In the genomic region with DNA sequence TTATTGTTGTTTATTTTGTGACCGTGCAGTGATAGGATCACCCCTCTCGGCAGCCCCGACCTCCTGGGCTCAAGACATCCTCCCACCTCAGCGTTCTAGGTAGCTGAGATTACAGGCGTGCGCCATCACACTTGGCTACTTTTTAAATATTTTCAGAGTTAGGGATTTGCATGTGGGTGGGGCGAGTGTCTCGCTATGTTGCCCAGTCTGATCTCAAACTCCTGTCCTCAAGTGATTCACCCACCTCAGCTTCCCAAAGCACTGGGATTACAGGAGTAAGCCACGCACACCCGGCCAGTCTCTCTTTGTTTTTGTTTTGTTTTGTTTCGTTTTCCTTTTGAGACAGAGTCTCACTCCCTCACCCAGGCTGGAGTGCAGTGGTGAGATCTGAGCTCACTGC, we compare ENCODE assay signal across 1 cellular context.
TF ChIP-seq lines count a peak whose summit lies in the region.

No MANE protein-coding gene starts in this region.

TF ChIP-seq in GM23338, 12 proteins besides CTCF, POLR2A, EP300 and RAD21 (continued from another document):
- no peak for TF ChIP-seq ZNF462 (CRISPR knock-in tag; IDR thresholded peaks at IDR 0.05)
- TF ChIP-seq ZNF114 (CRISPR knock-in tag; IDR thresholded peaks at IDR 0.05): no peak
- TF ChIP-seq JUNB (IDR thresholded peaks at IDR 0.05; ENCODE audit: unreplicated experiment): no peak
- TF ChIP-seq, protein P1, sequence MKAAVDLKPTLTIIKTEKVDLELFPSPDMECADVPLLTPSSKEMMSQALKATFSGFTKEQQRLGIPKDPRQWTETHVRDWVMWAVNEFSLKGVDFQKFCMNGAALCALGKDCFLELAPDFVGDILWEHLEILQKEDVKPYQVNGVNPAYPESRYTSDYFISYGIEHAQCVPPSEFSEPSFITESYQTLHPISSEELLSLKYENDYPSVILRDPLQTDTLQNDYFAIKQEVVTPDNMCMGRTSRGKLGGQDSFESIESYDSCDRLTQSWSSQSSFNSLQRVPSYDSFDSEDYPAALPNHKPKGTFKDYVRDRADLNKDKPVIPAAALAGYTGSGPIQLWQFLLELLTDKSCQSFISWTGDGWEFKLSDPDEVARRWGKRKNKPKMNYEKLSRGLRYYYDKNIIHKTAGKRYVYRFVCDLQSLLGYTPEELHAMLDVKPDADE (IDR thresholded peaks at IDR 0.05): no peak
- TF ChIP-seq, protein P2, sequence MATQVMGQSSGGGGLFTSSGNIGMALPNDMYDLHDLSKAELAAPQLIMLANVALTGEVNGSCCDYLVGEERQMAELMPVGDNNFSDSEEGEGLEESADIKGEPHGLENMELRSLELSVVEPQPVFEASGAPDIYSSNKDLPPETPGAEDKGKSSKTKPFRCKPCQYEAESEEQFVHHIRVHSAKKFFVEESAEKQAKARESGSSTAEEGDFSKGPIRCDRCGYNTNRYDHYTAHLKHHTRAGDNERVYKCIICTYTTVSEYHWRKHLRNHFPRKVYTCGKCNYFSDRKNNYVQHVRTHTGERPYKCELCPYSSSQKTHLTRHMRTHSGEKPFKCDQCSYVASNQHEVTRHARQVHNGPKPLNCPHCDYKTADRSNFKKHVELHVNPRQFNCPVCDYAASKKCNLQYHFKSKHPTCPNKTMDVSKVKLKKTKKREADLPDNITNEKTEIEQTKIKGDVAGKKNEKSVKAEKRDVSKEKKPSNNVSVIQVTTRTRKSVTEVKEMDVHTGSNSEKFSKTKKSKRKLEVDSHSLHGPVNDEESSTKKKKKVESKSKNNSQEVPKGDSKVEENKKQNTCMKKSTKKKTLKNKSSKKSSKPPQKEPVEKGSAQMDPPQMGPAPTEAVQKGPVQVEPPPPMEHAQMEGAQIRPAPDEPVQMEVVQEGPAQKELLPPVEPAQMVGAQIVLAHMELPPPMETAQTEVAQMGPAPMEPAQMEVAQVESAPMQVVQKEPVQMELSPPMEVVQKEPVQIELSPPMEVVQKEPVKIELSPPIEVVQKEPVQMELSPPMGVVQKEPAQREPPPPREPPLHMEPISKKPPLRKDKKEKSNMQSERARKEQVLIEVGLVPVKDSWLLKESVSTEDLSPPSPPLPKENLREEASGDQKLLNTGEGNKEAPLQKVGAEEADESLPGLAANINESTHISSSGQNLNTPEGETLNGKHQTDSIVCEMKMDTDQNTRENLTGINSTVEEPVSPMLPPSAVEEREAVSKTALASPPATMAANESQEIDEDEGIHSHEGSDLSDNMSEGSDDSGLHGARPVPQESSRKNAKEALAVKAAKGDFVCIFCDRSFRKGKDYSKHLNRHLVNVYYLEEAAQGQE (IDR thresholded peaks at IDR 0.05; ENCODE audit: unreplicated experiment): no peak
- TF ChIP-seq EZH2phosphoT487 (IDR thresholded peaks at IDR 0.05; ENCODE audit: unreplicated experiment): no peak
- no peak for TF ChIP-seq CREB1 (CRISPR knock-in tag; IDR thresholded peaks at IDR 0.05; ENCODE audit: low read depth)
- TF ChIP-seq NANOG (IDR thresholded peaks at IDR 0.05; ENCODE audit: borderline replicate concordance): no peak
- no peak for TF ChIP-seq STAT1 (IDR thresholded peaks at IDR 0.05; ENCODE audit: unreplicated experiment)
